ENCODE assay signal across 1 cellular context in the genomic region with DNA sequence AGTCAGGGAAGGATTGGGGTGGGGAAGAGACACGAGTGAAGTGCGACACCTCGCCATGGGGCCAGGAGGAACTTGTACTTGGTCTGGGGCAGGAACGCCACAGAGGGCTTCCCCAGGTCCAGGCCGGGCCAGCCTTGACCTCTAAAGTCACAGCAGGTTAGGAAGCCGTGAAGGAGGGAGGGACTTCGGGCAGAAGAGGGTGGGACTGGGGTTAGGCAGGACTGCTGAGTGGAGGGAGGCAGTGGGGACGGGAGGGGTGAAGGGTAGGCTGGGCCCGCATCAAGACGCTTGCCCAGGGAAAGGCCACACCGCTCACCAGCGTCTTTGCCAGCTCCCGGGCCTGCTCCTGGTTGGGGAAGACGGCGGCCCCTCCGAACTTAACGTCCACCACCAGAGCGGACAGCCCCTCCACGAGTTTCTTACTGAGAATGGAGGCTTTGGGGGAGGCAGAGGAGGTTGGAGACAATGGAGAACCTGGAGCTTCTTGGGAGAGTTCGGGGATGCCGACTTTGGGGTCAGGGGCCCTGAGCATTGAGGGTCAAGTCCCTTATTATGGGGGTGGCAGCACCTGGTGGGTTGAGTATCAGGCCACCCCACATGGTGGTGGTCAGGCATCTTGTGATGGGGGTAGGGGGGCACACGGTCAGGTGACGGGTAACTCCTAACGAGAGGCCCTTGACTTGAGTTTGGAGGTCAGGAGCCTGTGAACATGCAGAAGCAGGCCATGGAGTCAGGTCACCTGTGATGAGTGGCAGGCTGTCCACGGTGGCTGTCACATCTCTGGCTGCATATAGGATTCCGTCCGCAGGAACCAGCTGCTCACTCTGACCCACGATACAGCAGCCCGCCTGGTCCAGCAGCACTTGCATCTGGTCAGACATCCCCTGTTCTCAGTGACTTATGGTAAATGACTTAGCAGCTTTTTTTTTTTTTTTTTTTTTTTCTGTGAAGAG.
A peak's percentile ranks its signal among the peaks of the same experiment; 100 is the strongest.
TF ChIP-seq lines count a peak whose summit lies in the region.

No MANE protein-coding gene starts in this region.

TF ChIP-seq in HEK293, 187 proteins besides CTCF, POLR2A, EP300 and RAD21 (continued from another document):
- TF ChIP-seq, protein P1, sequence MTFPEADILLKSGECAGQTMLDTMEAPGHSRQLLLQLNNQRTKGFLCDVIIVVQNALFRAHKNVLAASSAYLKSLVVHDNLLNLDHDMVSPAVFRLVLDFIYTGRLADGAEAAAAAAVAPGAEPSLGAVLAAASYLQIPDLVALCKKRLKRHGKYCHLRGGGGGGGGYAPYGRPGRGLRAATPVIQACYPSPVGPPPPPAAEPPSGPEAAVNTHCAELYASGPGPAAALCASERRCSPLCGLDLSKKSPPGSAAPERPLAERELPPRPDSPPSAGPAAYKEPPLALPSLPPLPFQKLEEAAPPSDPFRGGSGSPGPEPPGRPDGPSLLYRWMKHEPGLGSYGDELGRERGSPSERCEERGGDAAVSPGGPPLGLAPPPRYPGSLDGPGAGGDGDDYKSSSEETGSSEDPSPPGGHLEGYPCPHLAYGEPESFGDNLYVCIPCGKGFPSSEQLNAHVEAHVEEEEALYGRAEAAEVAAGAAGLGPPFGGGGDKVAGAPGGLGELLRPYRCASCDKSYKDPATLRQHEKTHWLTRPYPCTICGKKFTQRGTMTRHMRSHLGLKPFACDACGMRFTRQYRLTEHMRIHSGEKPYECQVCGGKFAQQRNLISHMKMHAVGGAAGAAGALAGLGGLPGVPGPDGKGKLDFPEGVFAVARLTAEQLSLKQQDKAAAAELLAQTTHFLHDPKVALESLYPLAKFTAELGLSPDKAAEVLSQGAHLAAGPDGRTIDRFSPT (tag by site-specific recombination; IDR thresholded peaks at IDR 0.05), result 0 out of 2 replicates have a peak, but pooled peaks have one; percentile 20
- TF ChIP-seq SP2 (tag by site-specific recombination; IDR thresholded peaks at IDR 0.05), result peak; percentile 60
- no peak for TF ChIP-seq ZNF335 (tag by site-specific recombination; conservative IDR thresholded peaks at IDR 0.05)
- TF ChIP-seq, protein P2, sequence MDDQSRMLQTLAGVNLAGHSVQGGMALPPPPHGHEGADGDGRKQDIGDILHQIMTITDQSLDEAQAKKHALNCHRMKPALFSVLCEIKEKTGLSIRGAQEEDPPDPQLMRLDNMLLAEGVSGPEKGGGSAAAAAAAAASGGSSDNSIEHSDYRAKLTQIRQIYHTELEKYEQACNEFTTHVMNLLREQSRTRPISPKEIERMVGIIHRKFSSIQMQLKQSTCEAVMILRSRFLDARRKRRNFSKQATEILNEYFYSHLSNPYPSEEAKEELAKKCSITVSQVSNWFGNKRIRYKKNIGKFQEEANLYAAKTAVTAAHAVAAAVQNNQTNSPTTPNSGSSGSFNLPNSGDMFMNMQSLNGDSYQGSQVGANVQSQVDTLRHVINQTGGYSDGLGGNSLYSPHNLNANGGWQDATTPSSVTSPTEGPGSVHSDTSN (CRISPR knock-in tag; IDR thresholded peaks at IDR 0.05), result 0 out of 2 replicates have a peak, but pooled peaks have one; percentile 37
- no peak for TF ChIP-seq ZNF792 (tag by site-specific recombination; IDR thresholded peaks at IDR 0.05)
- TF ChIP-seq, protein P3, sequence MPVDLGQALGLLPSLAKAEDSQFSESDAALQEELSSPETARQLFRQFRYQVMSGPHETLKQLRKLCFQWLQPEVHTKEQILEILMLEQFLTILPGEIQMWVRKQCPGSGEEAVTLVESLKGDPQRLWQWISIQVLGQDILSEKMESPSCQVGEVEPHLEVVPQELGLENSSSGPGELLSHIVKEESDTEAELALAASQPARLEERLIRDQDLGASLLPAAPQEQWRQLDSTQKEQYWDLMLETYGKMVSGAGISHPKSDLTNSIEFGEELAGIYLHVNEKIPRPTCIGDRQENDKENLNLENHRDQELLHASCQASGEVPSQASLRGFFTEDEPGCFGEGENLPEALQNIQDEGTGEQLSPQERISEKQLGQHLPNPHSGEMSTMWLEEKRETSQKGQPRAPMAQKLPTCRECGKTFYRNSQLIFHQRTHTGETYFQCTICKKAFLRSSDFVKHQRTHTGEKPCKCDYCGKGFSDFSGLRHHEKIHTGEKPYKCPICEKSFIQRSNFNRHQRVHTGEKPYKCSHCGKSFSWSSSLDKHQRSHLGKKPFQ (tag by site-specific recombination; IDR thresholded peaks at IDR 0.05), result no peak
